Comparison of ENCODE assay signal across 9 cellular contexts in genomic region chr18:58670561-58671121, GRCh38. TPM values are rescaled to one million over a fixed set of nuclear protein-coding genes. Genes with fewer than 3 reads are reported as not detected.
DNase-seq lines count a peak whose midpoint lies in the region; ATAC-seq, FAIRE-seq and TF ChIP-seq lines count a peak whose summit lies in the region.
"Had no signal": no experiment of that assay in that cellular context is flagged by ENCODE, and none has a peak within 500 bp of the region (broad histone marks: within the 10 kb centered on the region; RNA-seq: fewer than 3 reads in every experiment).

No MANE protein-coding gene starts in this region.

- H3K9me3 Mint-ChIP-seq in IgD-negative memory B cell: peaks cover 0 to 2% (median 0%) of the 10 kb centered on the region in 3 donors
- H3K9me3 Mint-ChIP-seq in activated naive CD4-positive, alpha-beta T cell treated with anti-CD3 and anti-CD28 coated beads, Interleukin-2, amount 50 U/mL, for 72 hours: peaks cover 0 to 3% of the 10 kb centered on the region in 2 donors

- peak overlapping the region; percentile 94 for H3K4me3 ChIP-seq in suprapubic skin

- peaks cover 34 to 52% (median 47%) of the 10 kb centered on the region in 3 donors for H3K4me1 Mint-ChIP-seq in IgD-negative memory B cell

- peak overlapping the region; percentile 88 to 97 (median 94) for H3K4me3 Mint-ChIP-seq in IgD-negative memory B cell

- WGBS in suprapubic skin: 24% methylated on average over 10 of the region's 25 CpGs

- H3K9me3 ChIP-seq in suprapubic skin: no peaks in the 10 kb centered on the region

- no peaks in the 10 kb centered on the region for H3K27me3 Mint-ChIP-seq in IgD-negative memory B cell

- peak; percentile 95 for FAIRE-seq in D721Med (lab: Jason Lieb, UNC)

- no peak for TF ChIP-seq POLR2A in suprapubic skin (IDR thresholded peaks at IDR 0.05)

- H3K36me3 Mint-ChIP-seq in IgD-negative memory B cell: peaks cover 7% of the 10 kb centered on the region
- peaks cover 10 to 23% of the 10 kb centered on the region in 2 donors for H3K36me3 Mint-ChIP-seq in activated naive CD4-positive, alpha-beta T cell treated with anti-CD3 and anti-CD28 coated beads, Interleukin-2, amount 50 U/mL, for 72 hours

- H3K27ac Mint-ChIP-seq in IgD-negative memory B cell: peak overlapping the region; percentile 87 to 95 (median 87)
- peak overlapping the region; percentile 80 to 82 for H3K27ac Mint-ChIP-seq in activated naive CD4-positive, alpha-beta T cell treated with anti-CD3 and anti-CD28 coated beads, Interleukin-2, amount 50 U/mL, for 72 hours

- no peaks in the 10 kb centered on the region for H3K27me3 ChIP-seq in suprapubic skin

- H3K4me1 ChIP-seq in suprapubic skin: peaks cover 24% of the 10 kb centered on the region

- no peak for TF ChIP-seq CTCF in D721Med (IDR thresholded peaks at IDR 0.05; ENCODE audit: insufficient read depth, missing control alignments)
- no peak for TF ChIP-seq CTCF in suprapubic skin (IDR thresholded peaks at IDR 0.05)

- no peak for DNase-seq in D721Med (ENCODE audit: insufficient read length, low spot score)
- DNase-seq in activated naive CD4-positive, alpha-beta T cell treated with anti-CD3 and anti-CD28 coated beads, Interleukin-2, amount 50 U/mL, for 72 hours (ENCODE audit: low spot score in 2 of 2): no peak
- DNase-seq in iris pigment epithelial cell (ENCODE audit: low read depth): peak; percentile 41
- peak in 1 of 2 donors; percentile 82 for DNase-seq in suprapubic skin (ENCODE audit: low spot score in 2 of 2)
- no peak for DNase-seq in germinal center (ENCODE audit: low spot score)
- DNase-seq in hepatic stellate cell (ENCODE audit: low spot score): no peak
- no peak for DNase-seq in GF-D8 (lab: John Stamatoyannopoulos, UW)

- no peaks in the 10 kb centered on the region for H3K36me3 ChIP-seq in suprapubic skin

- H3K27ac ChIP-seq in suprapubic skin: peak overlapping the region; percentile 98

- TF ChIP-seq EP300 in suprapubic skin (IDR thresholded peaks at IDR 0.05): no peak

- ATAC-seq in activated naive CD4-positive, alpha-beta T cell treated with anti-CD3 and anti-CD28 coated beads, Interleukin-2, amount 50 U/mL, for 72 hours: no peak

RNA-seq across cellular contexts. Expression of gene MALT1, which starts 0.6 kb away (rescaled TPM):
- polyA plus RNA-seq in IgD-negative memory B cell: 51.9 TPM
- total RNA-seq in activated naive CD4-positive, alpha-beta T cell treated with anti-CD3 and anti-CD28 coated beads, Interleukin-2, amount 50 U/mL, for 72 hours: 10 to 100 TPM; 34.0 to 70.8 TPM
- total RNA-seq in suprapubic skin: 10 to 100 TPM; 33.9 to 49.5 (median 37.1) TPM

RNA-seq across cellular contexts. Expression of gene ALPK2, which starts 41.8 kb away (rescaled TPM):
- not detected for polyA plus RNA-seq in IgD-negative memory B cell
- total RNA-seq in activated naive CD4-positive, alpha-beta T cell treated with anti-CD3 and anti-CD28 coated beads, Interleukin-2, amount 50 U/mL, for 72 hours: 1 to 10 TPM in 1 of 2 donors, under 1 TPM in 1; 0.43 to 1.1 TPM
- under 1 TPM; 0.16 to 0.72 (median 0.22) TPM for total RNA-seq in suprapubic skin
- total RNA-seq: SK-MEL-5 had no signal
